30 cellular contexts compared by ENCODE assay signal in genomic region chr12:67276469-67276868, GRCh38. TPM values are rescaled to one million over a fixed set of nuclear protein-coding genes. Genes with fewer than 3 reads are reported as not detected.
DNase-seq lines count a peak whose midpoint lies in the region; ATAC-seq and TF ChIP-seq lines count a peak whose summit lies in the region.
"Had no signal": no experiment of that assay in that cellular context is flagged by ENCODE, and none has a peak within 500 bp of the region (broad histone marks: within the 10 kb centered on the region; RNA-seq: fewer than 3 reads in every experiment).

No MANE protein-coding gene starts in this region.

- H3K27ac ChIP-seq in CD4-positive, CD25-positive, alpha-beta regulatory T cell (ENCODE audit: insufficient read depth, low read length, poor library complexity, severe bottlenecking) = no peak overlapping the region
- no peak overlapping the region for H3K27ac ChIP-seq in SJCRH30
- H3K27ac ChIP-seq: C4-2B, ovary, upper lobe of right lung had no signal

- ATAC-seq in CD4-positive, CD25-positive, alpha-beta regulatory T cell (ENCODE audit: low read depth in 2 of 2) = no peak
- ATAC-seq in GM18517 (IDR thresholded peaks at IDR 0.05; ENCODE audit: unreplicated experiment) (no peak), HG03378 (IDR thresholded peaks at IDR 0.05; ENCODE audit: unreplicated experiment) (no peak)
- ATAC-seq: K562; natural killer cell; stimulated activated effector memory CD8-positive, alpha-beta T cell treated with anti-CD3 and anti-CD28 coated beads, Interleukin-12 subunit alpha, Interleukin-12 subunit beta, amount 100 ng/mL, for 72 hours; upper lobe of right lung had no signal

- no peaks in the 10 kb centered on the region for H3K27me3 ChIP-seq in CD4-positive, CD25-positive, alpha-beta regulatory T cell (ENCODE audit: control insufficient read depth, insufficient read depth, low read length)
- H3K27me3 ChIP-seq in SJCRH30 = no peaks in the 10 kb centered on the region
- H3K27me3 ChIP-seq: ovary, upper lobe of right lung had no signal

- H3K27me3 Mint-ChIP-seq in CD4-positive, CD25-positive, alpha-beta regulatory T cell = no peaks in the 10 kb centered on the region
- H3K27me3 Mint-ChIP-seq in nephron (ENCODE audit: low read depth) = no peaks in the 10 kb centered on the region
- H3K27me3 Mint-ChIP-seq: activated naive CD8-positive, alpha-beta T cell treated with anti-CD3 and anti-CD28 coated beads, Interleukin-2, amount 10 ng/mL, durations not matched to agents 7 days and 5 days had no signal

- H3K9me3 Mint-ChIP-seq in CD4-positive, CD25-positive, alpha-beta regulatory T cell = no peaks in the 10 kb centered on the region
- no peaks in the 10 kb centered on the region for H3K9me3 Mint-ChIP-seq in nephron
- H3K9me3 Mint-ChIP-seq: activated naive CD8-positive, alpha-beta T cell treated with anti-CD3 and anti-CD28 coated beads, Interleukin-2, amount 10 ng/mL, durations not matched to agents 7 days and 5 days; activated T-helper 2 cell treated with anti-CD3 and anti-CD28 coated beads, Interferon-gamma antibody, Interleukin-2, Interleukin-4, amounts not matched to agents 10 μg/mL and 5 μg/mL and 100 μg/mL, durations not matched to agents 14 hours and 24 hours and 36 hours; natural killer cell; stimulated activated effector memory CD8-positive, alpha-beta T cell treated with anti-CD3 and anti-CD28 coated beads, Interleukin-12 subunit alpha, Interleukin-12 subunit beta, amount 100 ng/mL, for 72 hours had no signal

- no peak overlapping the region for H3K4me3 ChIP-seq in CD4-positive, CD25-positive, alpha-beta regulatory T cell (ENCODE audit: low read depth, low read length)
- no peak overlapping the region for H3K4me3 ChIP-seq in SJCRH30
- H3K4me3 ChIP-seq: K562, ovary, upper lobe of right lung had no signal

- no peaks in the 10 kb centered on the region for H3K9me3 ChIP-seq in CD4-positive, CD25-positive, alpha-beta regulatory T cell (ENCODE audit: control insufficient read depth in 2 of 2, low read length in 2 of 2)
- no peaks in the 10 kb centered on the region for H3K9me3 ChIP-seq in SJCRH30 (replicated peaks)
- H3K9me3 ChIP-seq: ovary, upper lobe of right lung had no signal

- H3K4me1 ChIP-seq in CD4-positive, CD25-positive, alpha-beta regulatory T cell (ENCODE audit: control insufficient read depth, insufficient read depth, low read length, poor library complexity, severe bottlenecking) = peaks cover 60% of the 10 kb centered on the region
- H3K4me1 ChIP-seq in SJCRH30 = peaks cover 4% of the 10 kb centered on the region

- no peak for TF ChIP-seq CTCF in nephron (IDR thresholded peaks at IDR 0.05; ENCODE audit: unreplicated experiment in 3 of 3)

- peaks cover 5% of the 10 kb centered on the region for H3K36me3 ChIP-seq in CD4-positive, CD25-positive, alpha-beta regulatory T cell (ENCODE audit: control insufficient read depth, insufficient read depth, low read length)
- H3K36me3 ChIP-seq in SJCRH30 = peaks cover 12% of the 10 kb centered on the region; the same call in 1 of the 2 replicates
- H3K36me3 ChIP-seq: ovary, upper lobe of right lung had no signal

- H3K4me1 Mint-ChIP-seq in CD4-positive, CD25-positive, alpha-beta regulatory T cell = peaks cover 54 to 93% (median 76%) of the 10 kb centered on the region in 4 donors
- peaks cover 66% of the 10 kb centered on the region for H3K4me1 Mint-ChIP-seq in nephron

- H3K4me3 Mint-ChIP-seq in CD4-positive, CD25-positive, alpha-beta regulatory T cell = peak overlapping the region in 2 of 4 donors; percentile 52 to 58
- no peak overlapping the region for H3K4me3 Mint-ChIP-seq in nephron
- H3K4me3 Mint-ChIP-seq: activated naive CD8-positive, alpha-beta T cell treated with anti-CD3 and anti-CD28 coated beads, Interleukin-2, amount 10 ng/mL, durations not matched to agents 7 days and 5 days; natural killer cell; stimulated activated effector memory CD8-positive, alpha-beta T cell treated with anti-CD3 and anti-CD28 coated beads, Interleukin-12 subunit alpha, Interleukin-12 subunit beta, amount 100 ng/mL, for 72 hours had no signal

- DNase-seq in CD4-positive, CD25-positive, alpha-beta regulatory T cell = no peak
- DNase-seq in HCEC 1CT (peak; percentile 42), amniotic epithelial cell (ENCODE audit: low read depth) (peak; percentile 76), UCSD-AML1 (lab: John Stamatoyannopoulos, UW; ENCODE audit: unreplicated experiment) (no peak), SJCRH30 (no peak)
- DNase-seq: activated CD4-positive, alpha-beta T cell treated with anti-CD3 and anti-CD28 coated beads, Interleukin-2, amount 50 U/mL, for 4 hours; activated CD4-positive, CD25-positive, alpha-beta regulatory T cell; activated naive CD8-positive, alpha-beta T cell treated with anti-CD3 and anti-CD28 coated beads, Interleukin-2, amount 10 ng/mL, durations not matched to agents 7 days and 5 days; DND-41; kidney; midbrain; natural killer cell; NCI-H1417; NCI-H2029 treated with DMSO at 0.1 percent for 48 hours; NCI-H526 treated with DMSO at 0.1 percent for 48 hours; ovary; Right ventricle myocardium superior; stimulated activated CD4-positive, alpha-beta T cell treated with anti-CD3 and anti-CD28 coated beads, Interleukin-12 subunit alpha, Interleukin-12 subunit beta, amount 100 ng/mL, for 4 hours; stimulated activated CD4-positive, alpha-beta T cell treated with anti-CD3 and anti-CD28 coated beads, Interleukin-4, amount 100 ng/mL, for 24 hours; substantia nigra; SW 1271; T1000; upper lobe of right lung had no signal

- H3K36me3 Mint-ChIP-seq in CD4-positive, CD25-positive, alpha-beta regulatory T cell = peaks cover 21% of the 10 kb centered on the region
- peaks cover 43% of the 10 kb centered on the region for H3K36me3 Mint-ChIP-seq in nephron (ENCODE audit: low read depth)
- H3K36me3 Mint-ChIP-seq: natural killer cell had no signal

- H3K27ac Mint-ChIP-seq in CD4-positive, CD25-positive, alpha-beta regulatory T cell = peak overlapping the region in 2 of 3 donors; percentile 72 to 74
- H3K27ac Mint-ChIP-seq in nephron = peak overlapping the region; percentile 1 to 42 (median 30)
- H3K27ac Mint-ChIP-seq: activated naive CD8-positive, alpha-beta T cell treated with anti-CD3 and anti-CD28 coated beads, Interleukin-2, amount 10 ng/mL, durations not matched to agents 7 days and 5 days; activated T-helper 2 cell treated with anti-CD3 and anti-CD28 coated beads, Interferon-gamma antibody, Interleukin-2, Interleukin-4, amounts not matched to agents 10 μg/mL and 5 μg/mL and 100 μg/mL, durations not matched to agents 14 hours and 24 hours and 36 hours; stimulated activated effector memory CD8-positive, alpha-beta T cell treated with anti-CD3 and anti-CD28 coated beads, Interleukin-12 subunit alpha, Interleukin-12 subunit beta, amount 100 ng/mL, for 72 hours had no signal

RNA-seq across cellular contexts. Expression of gene CAND1, which starts 7.3 kb away (rescaled TPM):
- total RNA-seq in CD4-positive, CD25-positive, alpha-beta regulatory T cell = 111 TPM
- polyA plus RNA-seq in CD4-positive, CD25-positive, alpha-beta regulatory T cell = 10 to 100 TPM; 69.9 to 94.4 (median 79.7) TPM
- total RNA-seq in SJCRH30 (2014; rRNA removed; shearing (Covaris generic)) = 159 and 173 TPM in 2 replicates

Comparison
In these comparisons a context has a peak if more than half of its experiments do, and no peak if none do; other contexts are left out.
1. DNase-seq: peak in HCEC 1CT (single experiment) and amniotic epithelial cell (single experiment); none in CD4-positive, CD25-positive, alpha-beta regulatory T cell (0 of 3), UCSD-AML1 (single experiment) and SJCRH30 (0 of 2).